In genomic region chr12:111428728-111429175, GRCh38 we compare ENCODE assay signal across 12 cellular contexts. TPM values are rescaled to one million over a fixed set of nuclear protein-coding genes. Genes with fewer than 3 reads are reported as not detected.
DNase-seq lines count a peak whose midpoint lies in the region; ATAC-seq and TF ChIP-seq lines count a peak whose summit lies in the region.
"Had no signal": no experiment of that assay in that cellular context is flagged by ENCODE, and none has a peak within 500 bp of the region (broad histone marks: within the 10 kb centered on the region; RNA-seq: fewer than 3 reads in every experiment).

No MANE protein-coding gene starts in this region.

- H3K4me1 ChIP-seq in suprapubic skin, result peaks cover 58% of the 10 kb centered on the region
- peaks cover 7% of the 10 kb centered on the region for H3K4me1 ChIP-seq in endodermal cell (ENCODE audit: control insufficient read depth, insufficient read depth, low read length)

- peaks cover 26% of the 10 kb centered on the region for H3K36me3 Mint-ChIP-seq in activated CD4-positive, alpha-beta T cell treated with anti-CD3 and anti-CD28 coated beads for 36 hours (ENCODE audit: low read depth)
- H3K36me3 Mint-ChIP-seq in activated CD8-positive, alpha-beta T cell treated with anti-CD3 and anti-CD28 coated beads, Interleukin-2, amount 10 ng/mL, durations not matched to agents 7 days and 5 days (ENCODE audit: low read depth), result peaks cover 55% of the 10 kb centered on the region
- peaks cover 2% of the 10 kb centered on the region for H3K36me3 Mint-ChIP-seq in endodermal cell (ENCODE audit: low read depth)

- TF ChIP-seq CTCF in suprapubic skin (IDR thresholded peaks at IDR 0.05), result no peak
- TF ChIP-seq CTCF in endodermal cell (conservative IDR thresholded peaks at IDR 0.05), result no peak

- H3K27me3 Mint-ChIP-seq in activated CD4-positive, alpha-beta T cell treated with anti-CD3 and anti-CD28 coated beads for 36 hours, result no peaks in the 10 kb centered on the region
- no peaks in the 10 kb centered on the region for H3K27me3 Mint-ChIP-seq in activated CD8-positive, alpha-beta T cell treated with anti-CD3 and anti-CD28 coated beads, Interleukin-2, amount 10 ng/mL, durations not matched to agents 7 days and 5 days (ENCODE audit: low read depth)
- H3K27me3 Mint-ChIP-seq in endodermal cell (ENCODE audit: insufficient read depth), result no peaks in the 10 kb centered on the region

- H3K36me3 ChIP-seq in suprapubic skin, result no peaks in the 10 kb centered on the region
- H3K36me3 ChIP-seq in endodermal cell (ENCODE audit: control insufficient read depth, insufficient read depth, low read length), result peaks cover 3% of the 10 kb centered on the region

- 23% methylated on average over 16 of the region's 21 CpGs for WGBS in suprapubic skin
- 90 to 93% methylated on average over 8 to 11 of the region's 21 CpGs for WGBS in endodermal cell (ENCODE audit: insufficient coverage in 1 of 2, insufficient read length in 1 of 2), 2 experiments

- peak; percentile 42 for DNase-seq in activated CD4-positive, alpha-beta T cell treated with anti-CD3 and anti-CD28 coated beads for 36 hours
- DNase-seq in activated CD4-positive, alpha-beta T cell treated with anti-CD3 and anti-CD28 coated beads, Interleukin-2, amount 50 U/mL, for 1 hour, result no peak
- DNase-seq in activated CD8-positive, alpha-beta T cell treated with anti-CD3 and anti-CD28 coated beads, Interleukin-2, amount 10 ng/mL, durations not matched to agents 7 days and 5 days, result peak; percentile 54
- DNase-seq in left cardiac atrium (peak; percentile 74), suprapubic skin (ENCODE audit: low spot score in 2 of 2) (peak in 1 of 2 donors; percentile 79), glomerular visceral epithelial cell (ENCODE audit: extremely low spot score) (no peak), NCI-H69 (lab: John Stamatoyannopoulos, UW) (no peak), endodermal cell (no peak)
- DNase-seq: ACHN; SHP77 treated with DMSO at 0.1 percent for 48 hours; stimulated activated CD4-positive, alpha-beta T cell treated with anti-CD3 and anti-CD28 coated beads, Interleukin-2, amount 100 ng/mL, for 48 hours had no signal

- intact Hi-C loops in activated CD4-positive, alpha-beta T cell treated with anti-CD3 and anti-CD28 coated beads for 36 hours (cut with DNase I, micrococcal nuclease), result no loop called here
- intact Hi-C loops in left cardiac atrium (cut with DNase I), result loop anchor here in 1 of 2 donors (2.0 kb wide), 1 partner anchor 16 kb away; no protein-coding TSS in a partner anchor

- no peaks in the 10 kb centered on the region for H3K9me3 Mint-ChIP-seq in activated CD4-positive, alpha-beta T cell treated with anti-CD3 and anti-CD28 coated beads for 36 hours (ENCODE audit: low read depth)
- H3K9me3 Mint-ChIP-seq in activated CD8-positive, alpha-beta T cell treated with anti-CD3 and anti-CD28 coated beads, Interleukin-2, amount 10 ng/mL, durations not matched to agents 7 days and 5 days (ENCODE audit: insufficient read depth), result no peaks in the 10 kb centered on the region
- no peaks in the 10 kb centered on the region for H3K9me3 Mint-ChIP-seq in endodermal cell
- H3K9me3 Mint-ChIP-seq: brain had no signal

- no peak overlapping the region for H3K9ac ChIP-seq in endodermal cell (ENCODE audit: extremely low read depth, low read length, poor library complexity, severe bottlenecking)

- H3K9me3 ChIP-seq in suprapubic skin (no peaks in the 10 kb centered on the region), endodermal cell (ENCODE audit: control insufficient read depth, low read length) (no peaks in the 10 kb centered on the region)

- peaks cover 91% of the 10 kb centered on the region for H3K4me1 Mint-ChIP-seq in activated CD4-positive, alpha-beta T cell treated with anti-CD3 and anti-CD28 coated beads for 36 hours
- H3K4me1 Mint-ChIP-seq in activated CD8-positive, alpha-beta T cell treated with anti-CD3 and anti-CD28 coated beads, Interleukin-2, amount 10 ng/mL, durations not matched to agents 7 days and 5 days (ENCODE audit: low read depth), result peaks cover 95% of the 10 kb centered on the region
- peaks cover 30% of the 10 kb centered on the region for H3K4me1 Mint-ChIP-seq in endodermal cell

- no peak for TF ChIP-seq POLR2A in suprapubic skin (IDR thresholded peaks at IDR 0.05)

- H3K27me3 ChIP-seq in suprapubic skin, result no peaks in the 10 kb centered on the region
- no peaks in the 10 kb centered on the region for H3K27me3 ChIP-seq in endodermal cell (ENCODE audit: control insufficient read depth, insufficient read depth, low read length, poor library complexity, severe bottlenecking)

- CTCF ChIA-PET in activated CD4-positive, alpha-beta T cell treated with anti-CD3 and anti-CD28 coated beads for 36 hours (lab: Charles Lee), result interaction anchor here (0.6 to 3.8 kb wide), 5 partner anchors 15 to 997 kb away, joined by 3 to 26 read pairs (median 10); no protein-coding TSS in a partner anchor
- CTCF ChIA-PET in activated CD8-positive, alpha-beta T cell treated with anti-CD3 and anti-CD28 coated beads, Interleukin-2, amount 10 ng/mL, durations not matched to agents 7 days and 5 days (lab: Charles Lee), result interaction anchor here (1.7 to 13.8 kb wide), 9 partner anchors 15 to 31 kb away, joined by 4 to 170 read pairs (median 16); no protein-coding TSS in a partner anchor

- peak overlapping the region; percentile 71 for H3K4me3 Mint-ChIP-seq in activated CD4-positive, alpha-beta T cell treated with anti-CD3 and anti-CD28 coated beads for 36 hours
- H3K4me3 Mint-ChIP-seq in activated CD8-positive, alpha-beta T cell treated with anti-CD3 and anti-CD28 coated beads, Interleukin-2, amount 10 ng/mL, durations not matched to agents 7 days and 5 days, result peak overlapping the region; percentile 71
- no peak overlapping the region for H3K4me3 Mint-ChIP-seq in endodermal cell
- H3K4me3 Mint-ChIP-seq: brain had no signal

- H3K27ac ChIP-seq in suprapubic skin (peak overlapping the region; percentile 2), endodermal cell (ENCODE audit: low read depth, low read length) (no peak overlapping the region)

- POLR2A ChIA-PET in activated CD4-positive, alpha-beta T cell treated with anti-CD3 and anti-CD28 coated beads for 36 hours (lab: Charles Lee), result interaction anchor here (0.7 kb wide), 1 partner anchor 687 kb away, joined by 3 read pairs; no protein-coding TSS in a partner anchor
- POLR2A ChIA-PET in activated CD8-positive, alpha-beta T cell treated with anti-CD3 and anti-CD28 coated beads, Interleukin-2, amount 10 ng/mL, durations not matched to agents 7 days and 5 days (lab: Charles Lee), result interaction anchor here (1.1 to 3.7 kb wide), 5 partner anchors 15 to 25 kb away, joined by 3 to 52 read pairs (median 15); partner anchors contain the start of gene SH2B3

- H3K4me3 ChIP-seq in suprapubic skin (no peak overlapping the region), endodermal cell (ENCODE audit: low read length) (no peak overlapping the region)

- peak overlapping the region; percentile 74 for H3K27ac Mint-ChIP-seq in activated CD4-positive, alpha-beta T cell treated with anti-CD3 and anti-CD28 coated beads for 36 hours
- H3K27ac Mint-ChIP-seq in activated CD8-positive, alpha-beta T cell treated with anti-CD3 and anti-CD28 coated beads, Interleukin-2, amount 10 ng/mL, durations not matched to agents 7 days and 5 days, result peak overlapping the region; percentile 92
- H3K27ac Mint-ChIP-seq in endodermal cell, result no peak overlapping the region
- H3K27ac Mint-ChIP-seq: brain had no signal

- ATAC-seq in activated CD4-positive, alpha-beta T cell treated with anti-CD3 and anti-CD28 coated beads for 36 hours, result no peak
- peak; percentile 5 for ATAC-seq in activated CD8-positive, alpha-beta T cell treated with anti-CD3 and anti-CD28 coated beads, Interleukin-2, amount 10 ng/mL, durations not matched to agents 7 days and 5 days
- peak; percentile 17 to 56 for ATAC-seq in left cardiac atrium

- TF ChIP-seq EP300 in suprapubic skin (IDR thresholded peaks at IDR 0.05), result no peak

RNA-seq across cellular contexts. Expression of gene SH2B3, which starts 23.0 kb away (rescaled TPM):
- total RNA-seq in activated CD4-positive, alpha-beta T cell treated with anti-CD3 and anti-CD28 coated beads for 36 hours, result 10 to 100 TPM; 29.2 to 32.7 TPM
- 10 to 100 TPM; 49.9 to 50.9 TPM for total RNA-seq in activated CD8-positive, alpha-beta T cell treated with anti-CD3 and anti-CD28 coated beads, Interleukin-2, amount 10 ng/mL, durations not matched to agents 7 days and 5 days
- total RNA-seq in left cardiac atrium (10 to 100 TPM; 27.1 to 39.6 TPM), suprapubic skin (1 to 10 TPM; 3.4 to 7.1 (median 4.2) TPM), endodermal cell (1 to 10 TPM; 6.8 to 6.9 TPM)
- 6.2 TPM for polyA plus RNA-seq in endodermal cell (2013, experiment 1 of 2)
- 5.0 TPM for polyA plus RNA-seq in endodermal cell (2013, experiment 2 of 2)

RNA-seq across cellular contexts. Expression of gene PHETA1, which starts 59.9 kb away (rescaled TPM):
- 1 to 10 TPM; 1.3 to 1.5 TPM for total RNA-seq in activated CD4-positive, alpha-beta T cell treated with anti-CD3 and anti-CD28 coated beads for 36 hours
- 1 to 10 TPM; 1.1 to 1.7 TPM for total RNA-seq in activated CD8-positive, alpha-beta T cell treated with anti-CD3 and anti-CD28 coated beads, Interleukin-2, amount 10 ng/mL, durations not matched to agents 7 days and 5 days
- total RNA-seq in left cardiac atrium (1 to 10 TPM; 7.8 to 8.8 TPM), suprapubic skin (10 to 100 TPM; 15.9 to 25.7 (median 23.2) TPM), endodermal cell (10 to 100 TPM; 15.0 to 19.2 TPM)
- 11.7 TPM for polyA plus RNA-seq in endodermal cell (2013, experiment 1 of 2)
- polyA plus RNA-seq in endodermal cell (2013, experiment 2 of 2), result 11.6 TPM

Comparison
In these comparisons a context has a peak if more than half of its experiments do, and no peak if none do; other contexts are left out.
1. DNase-seq: peak in activated CD4-positive, alpha-beta T cell treated with anti-CD3 and anti-CD28 coated beads for 36 hours (single experiment), activated CD8-positive, alpha-beta T cell treated with anti-CD3 and anti-CD28 coated beads, Interleukin-2, amount 10 ng/mL, durations not matched to agents 7 days and 5 days (single experiment) and left cardiac atrium (single experiment); none in activated CD4-positive, alpha-beta T cell treated with anti-CD3 and anti-CD28 coated beads, Interleukin-2, amount 50 U/mL, for 1 hour (single experiment), glomerular visceral epithelial cell (single experiment), NCI-H69 (single experiment) and endodermal cell (single experiment).